In the genomic region with DNA sequence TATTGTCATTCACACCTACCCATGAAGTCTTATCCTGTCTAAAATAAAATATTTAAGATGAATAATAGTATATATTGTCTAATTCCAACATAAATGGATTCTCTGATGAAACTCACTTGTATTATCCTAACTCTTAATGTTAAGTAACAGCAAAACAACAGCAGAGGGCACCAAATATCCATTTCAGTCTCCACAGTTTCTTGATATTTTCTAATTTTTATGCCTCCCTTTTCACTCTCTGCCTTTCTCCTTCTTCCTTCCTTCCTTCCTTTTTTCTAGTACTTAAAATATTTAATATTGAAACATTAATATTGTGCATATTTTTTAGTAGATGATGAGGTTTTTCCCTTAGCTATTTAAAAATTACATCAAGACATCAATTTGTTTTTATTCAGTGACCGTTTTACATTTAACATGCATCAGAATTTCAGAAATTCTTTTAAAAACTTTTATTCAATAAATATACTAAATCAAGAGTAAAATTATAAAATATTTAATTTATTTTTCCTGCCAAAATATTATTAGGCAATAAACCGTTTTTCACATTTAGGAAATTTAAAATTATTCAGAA, we compare ENCODE assay signal across 8 cellular contexts.
DNase-seq lines count a peak whose midpoint lies in the region; ATAC-seq and TF ChIP-seq lines count a peak whose summit lies in the region.

No MANE protein-coding gene starts in this region.

- in situ Hi-C loops in GM23248 (cut with MboI): loop anchor here (25.0 kb wide), 1 partner anchor 814 kb away; no protein-coding TSS in a partner anchor

- H3K9me3 Mint-ChIP-seq in MCF 10A (ENCODE audit: unreplicated experiment): no peaks in the 10 kb centered on the region

- H3K9me3 ChIP-seq in GM23248 (ENCODE audit: low read depth) (no peaks in the 10 kb centered on the region), right lobe of liver (no peaks in the 10 kb centered on the region)

- no peak overlapping the region for H2AFZ ChIP-seq in GM23248

- TF ChIP-seq CTCF in MCF 10A (IDR thresholded peaks at IDR 0.05; ENCODE audit: unreplicated experiment): peak; percentile 60
- peak; percentile 59 to 69 (median 64) for TF ChIP-seq CTCF in right lobe of liver (IDR thresholded peaks at IDR 0.05)

- H3K9ac ChIP-seq in GM23248: no peak overlapping the region

- H3K9me2 ChIP-seq in GM23248 (ENCODE audit: insufficient read depth): no peaks in the 10 kb centered on the region

- DNase-seq in AG08395 (ENCODE audit: low spot score): peak; percentile 42
- peak; percentile 61 for DNase-seq in GM23248
- peak; percentile 19 for DNase-seq in NCI-H446 treated with DMSO at 0.1 percent for 48 hours (lab: John Stamatoyannopoulos, UW)
- peak; percentile 43 for DNase-seq in MCF 10A (ENCODE audit: unreplicated experiment)
- DNase-seq in right lobe of liver: no peak
- DNase-seq in GM19240 (ENCODE audit: insufficient read length, low spot score): no peak

- TF ChIP-seq POLR2A in right lobe of liver (IDR thresholded peaks at IDR 0.05): no peak

- H3K27ac Mint-ChIP-seq in MCF 10A (ENCODE audit: low read depth, unreplicated experiment): no peak overlapping the region

- BruUV-seq in MCF 10A (replicated peaks; lab: Mats Ljungman, UMichigan): no TSS peak

- H3K4me3 Mint-ChIP-seq in MCF 10A (ENCODE audit: unreplicated experiment): no peak overlapping the region

- H4K20me1 ChIP-seq in GM23248 (ENCODE audit: insufficient read depth): no peaks in the 10 kb centered on the region

- no peaks in the 10 kb centered on the region for H3K27me3 Mint-ChIP-seq in MCF 10A (ENCODE audit: insufficient read depth, unreplicated experiment)

- no peak overlapping the region for H3K4me2 ChIP-seq in GM23248 (ENCODE audit: unreplicated experiment)

- WGBS in GM23248 (ENCODE audit: low coverage in 1 of 2, low lambda C conversion rate in 2 of 2, missing lambda C conversion rate in 2 of 2), 2 experiments: 48 to 49% methylated on average over 2 of the region's 2 CpGs
- WGBS in right lobe of liver (ENCODE audit: insufficient coverage, low coverage, low lambda C conversion rate, missing lambda C conversion rate): 59% methylated on average over 2 of the region's 2 CpGs

- 0 out of 2 replicates have a peak, but pooled peaks cover 3% of the 10 kb centered on the region for H3K4me1 ChIP-seq in GM23248 (ENCODE audit: insufficient read depth)
- no peaks in the 10 kb centered on the region for H3K4me1 ChIP-seq in right lobe of liver

- H3K36me3 ChIP-seq in GM23248 (ENCODE audit: low read depth) (no peaks in the 10 kb centered on the region), right lobe of liver (no peaks in the 10 kb centered on the region)

- no peaks in the 10 kb centered on the region for H3K36me3 Mint-ChIP-seq in MCF 10A (ENCODE audit: insufficient read depth, unreplicated experiment)

- no peaks in the 10 kb centered on the region for H3K4me1 Mint-ChIP-seq in MCF 10A (ENCODE audit: insufficient read depth, unreplicated experiment)

- CTCF ChIA-PET in MCF 10A (lab: Yijun Ruan, JAX): interaction anchor here (0.6 to 5.2 kb wide), 14 partner anchors 10 to 858 kb away, joined by 3 to 46 read pairs (median 3); a partner anchor contains a TSS

- ATAC-seq in right lobe of liver (peak; percentile 51 to 66 (median 61)), GM19351 (IDR thresholded peaks at IDR 0.05; ENCODE audit: unreplicated experiment) (no peak), GM18870 (IDR thresholded peaks at IDR 0.05; ENCODE audit: unreplicated experiment) (no peak)

- no peaks in the 10 kb centered on the region for H3F3A ChIP-seq in GM23248 (ENCODE audit: insufficient read depth)

- H3K27me3 ChIP-seq in GM23248 (replicated peaks; ENCODE audit: insufficient read depth): no peaks in the 10 kb centered on the region
- no peaks in the 10 kb centered on the region for H3K27me3 ChIP-seq in right lobe of liver

- H3K27ac ChIP-seq in GM23248: no peak overlapping the region
- no peak overlapping the region for H3K27ac ChIP-seq in right lobe of liver

- POLR2A ChIA-PET in MCF 10A (lab: Yijun Ruan, JAX): interaction anchor here (0.5 kb wide), 1 partner anchor 109 kb away, joined by 3 read pairs; no protein-coding TSS in a partner anchor

- intact Hi-C loops in MCF 10A (cut with micrococcal nuclease): loop anchor here (1.0 kb wide), 2 partner anchors 698 to 814 kb away; no protein-coding TSS in a partner anchor
- intact Hi-C loops in right lobe of liver (cut with DNase I): no loop called here

- H3K79me2 ChIP-seq in GM23248 (ENCODE audit: insufficient read depth): no peaks in the 10 kb centered on the region

- no peak overlapping the region for H3K4me3 ChIP-seq in GM23248
- H3K4me3 ChIP-seq in right lobe of liver: no peak overlapping the region

Comparison
In these comparisons a context has a peak if more than half of its experiments do, and no peak if none do; other contexts are left out.
1. DNase-seq: peak in AG08395 (single experiment), GM23248 (single experiment), NCI-H446 treated with DMSO at 0.1 percent for 48 hours (single experiment) and MCF 10A (single experiment); none in right lobe of liver (0 of 3) and GM19240 (single experiment).
2. ATAC-seq: peak in right lobe of liver (4 of 4); none in GM19351 (single experiment) and GM18870 (single experiment).